In the genomic region with DNA sequence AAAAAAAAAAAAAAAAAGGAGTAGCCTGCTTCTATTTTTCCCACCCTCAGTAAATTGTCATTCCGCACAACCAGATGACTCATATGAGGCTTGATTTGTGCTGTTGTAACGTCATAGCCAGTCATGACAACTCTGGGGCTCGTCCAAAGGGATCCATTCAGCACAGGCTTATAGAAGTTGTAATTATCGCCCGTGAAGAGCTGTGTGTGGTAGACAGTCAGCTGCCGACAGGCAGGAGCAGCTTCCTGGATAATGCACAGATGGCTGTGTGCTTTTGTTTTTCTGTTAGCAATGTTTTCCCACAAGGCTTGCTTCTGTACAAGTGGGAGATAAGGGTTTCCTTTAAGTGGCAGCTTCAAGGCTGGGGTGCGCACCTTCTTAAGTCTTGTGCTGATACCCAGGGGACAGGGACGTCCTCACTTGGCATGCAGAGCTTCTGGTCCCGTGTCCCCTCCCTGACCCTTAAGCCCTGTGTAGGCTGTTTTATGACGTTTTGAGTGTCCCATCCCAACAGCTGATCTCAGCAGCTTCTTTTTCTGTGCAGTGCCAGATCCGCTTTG, we compare ENCODE assay signal across 2 cellular contexts.
A peak's percentile ranks its signal among the peaks of the same experiment; 100 is the strongest.
TF ChIP-seq lines count a peak whose summit lies in the region.

No MANE protein-coding gene starts in this region.

TF ChIP-seq in liver, 16 proteins besides CTCF, POLR2A, EP300 and RAD21:
- TF ChIP-seq RXRA (IDR thresholded peaks at IDR 0.05) (peak in 1 of 2 donors; percentile 12), SP1 (IDR thresholded peaks at IDR 0.05) (no peak), NR2F2 (IDR thresholded peaks at IDR 0.05) (peak; percentile 38)

TF ChIP-seq in HepG2, 621 proteins besides CTCF, POLR2A, EP300 and RAD21:
- TF ChIP-seq FOXP1 (IDR thresholded peaks at IDR 0.05) (no peak), FOXP1 (CRISPR knock-in tag; IDR thresholded peaks at IDR 0.05) (no peak), MED13 (CRISPR knock-in tag; IDR thresholded peaks at IDR 0.05) (no peak), ZEB1 (IDR thresholded peaks at IDR 0.05; ENCODE audit: insufficient replicate concordance, low read depth) (no peak), ZNF20 (CRISPR knock-in tag; IDR thresholded peaks at IDR 0.05) (no peak), KAT2B (IDR thresholded peaks at IDR 0.05; ENCODE audit: borderline replicate concordance, low read depth, low read length) (no peak), ZFP36 (IDR thresholded peaks at IDR 0.05; ENCODE audit: borderline replicate concordance, low read depth, low read length, partially characterized antibody) (no peak), POLR2AphosphoS5 (IDR thresholded peaks at IDR 0.05; ENCODE audit: low read depth, low read length) (no peak), ISL2 (CRISPR knock-in tag; IDR thresholded peaks at IDR 0.05) (no peak)
TF ChIP-seq in HepG2: peak in this region for 0.
